Comparison of ENCODE assay signal across 19 cellular contexts in genomic region chr7:42077276-42078135, GRCh38.
A peak's percentile ranks its signal among the peaks of the same experiment; 100 is the strongest.
DNase-seq lines count a peak whose midpoint lies in the region; TF ChIP-seq lines count a peak whose summit lies in the region.
"Had no signal": no experiment of that assay in that cellular context is flagged by ENCODE, and none has a peak within 500 bp of the region (broad histone marks: within the 10 kb centered on the region; RNA-seq: fewer than 3 reads in every experiment).

No MANE protein-coding gene starts in this region.

- H3K36me3 ChIP-seq in endodermal cell (ENCODE audit: control insufficient read depth, insufficient read depth, low read length) = no peaks in the 10 kb centered on the region
- H3K36me3 ChIP-seq in mesodermal cell (ENCODE audit: control insufficient read depth, insufficient read depth, low read length) = peaks cover 18% of the 10 kb centered on the region

- H3K27me3 ChIP-seq in endodermal cell (ENCODE audit: control insufficient read depth, insufficient read depth, low read length, poor library complexity, severe bottlenecking) = no peaks in the 10 kb centered on the region

- no peaks in the 10 kb centered on the region for H3K9me3 Mint-ChIP-seq in endodermal cell
- no peaks in the 10 kb centered on the region for H3K9me3 Mint-ChIP-seq in progenitor cell of endocrine pancreas (ENCODE audit: low read depth)
- H3K9me3 Mint-ChIP-seq: CD8-positive, alpha-beta memory T cell; HFFc6 had no signal

- H3K9me3 ChIP-seq in endodermal cell (ENCODE audit: control insufficient read depth, low read length) (no peaks in the 10 kb centered on the region), mesodermal cell (ENCODE audit: control insufficient read depth, low read length) (no peaks in the 10 kb centered on the region)
- H3K9me3 ChIP-seq: A549 had no signal

- 94 to 100% methylated on average over 4 to 9 of the region's 9 CpGs for WGBS in endodermal cell (ENCODE audit: insufficient coverage in 1 of 2, insufficient read length in 1 of 2), 2 experiments
- WGBS in mesodermal cell (ENCODE audit: insufficient coverage in 2 of 2), 2 experiments = 96 to 99% methylated on average over 3 to 9 of the region's 9 CpGs

- H3K27me3 Mint-ChIP-seq in endodermal cell (ENCODE audit: insufficient read depth) = peaks cover 65% of the 10 kb centered on the region
- peaks cover 91% of the 10 kb centered on the region for H3K27me3 Mint-ChIP-seq in progenitor cell of endocrine pancreas

- H3K36me3 Mint-ChIP-seq in endodermal cell (ENCODE audit: low read depth) = no peaks in the 10 kb centered on the region
- H3K36me3 Mint-ChIP-seq in progenitor cell of endocrine pancreas (ENCODE audit: insufficient read depth) = no peaks in the 10 kb centered on the region
- H3K36me3 Mint-ChIP-seq: CD8-positive, alpha-beta memory T cell had no signal

- no peak overlapping the region for H3K27ac Mint-ChIP-seq in endodermal cell
- peak overlapping the region; percentile 24 for H3K27ac Mint-ChIP-seq in progenitor cell of endocrine pancreas
- H3K27ac Mint-ChIP-seq: CD8-positive, alpha-beta memory T cell; HFFc6 had no signal

- H3K4me3 Mint-ChIP-seq in endodermal cell (no peak overlapping the region), progenitor cell of endocrine pancreas (ENCODE audit: low read depth) (no peak overlapping the region)
- H3K4me3 Mint-ChIP-seq: CD8-positive, alpha-beta memory T cell; HFFc6 had no signal

- no peak for TF ChIP-seq CTCF in endodermal cell (conservative IDR thresholded peaks at IDR 0.05)
- no peak for TF ChIP-seq CTCF in progenitor cell of endocrine pancreas (IDR thresholded peaks at IDR 0.05; ENCODE audit: unreplicated experiment)

- peak; percentile 27 for DNase-seq in RPMI7951 (ENCODE audit: low read depth)
- no peak for DNase-seq in endodermal cell
- DNase-seq in progenitor cell of endocrine pancreas (ENCODE audit: low spot score, unreplicated experiment) = no peak
- no peak for DNase-seq in HPDE6-E6E7 (ENCODE audit: extremely low spot score)
- no peak for DNase-seq in DMS114 treated with DMSO at 0.1 percent for 48 hours (lab: John Stamatoyannopoulos, UW; ENCODE audit: unreplicated experiment)
- no peak for DNase-seq in H4 (ENCODE audit: low spot score)
- DNase-seq: C1 segment of cervical spinal cord; CD8-positive, alpha-beta memory T cell; DMS79; NCI-H1417 treated with DMSO at 0.1 percent for 48 hours; NCI-H187 treated with DMSO at 0.1 percent for 48 hours; NCI-H2227 treated with DMSO at 0.1 percent for 48 hours; NCI-H510A treated with DMSO at 0.1 percent for 48 hours; NCI-H774; OCI-M1; SIG-M5 had no signal

- H3K4me1 Mint-ChIP-seq in endodermal cell (no peaks in the 10 kb centered on the region), progenitor cell of endocrine pancreas (ENCODE audit: low read depth) (peaks cover 6% of the 10 kb centered on the region)
- H3K4me1 Mint-ChIP-seq: CD8-positive, alpha-beta memory T cell had no signal

- H3K27ac ChIP-seq in endodermal cell (ENCODE audit: low read depth, low read length) = peak overlapping the region; percentile 50
- peak overlapping the region; percentile 41 for H3K27ac ChIP-seq in mesodermal cell (ENCODE audit: low read depth, low read length, severe bottlenecking)
- H3K27ac ChIP-seq: A549 had no signal

- H3K4me1 ChIP-seq in endodermal cell (ENCODE audit: control insufficient read depth, insufficient read depth, low read length) = no peaks in the 10 kb centered on the region
- H3K4me1 ChIP-seq in mesodermal cell (ENCODE audit: control insufficient read depth, insufficient read depth, low read length, poor library complexity, severe bottlenecking) = peaks cover 21% of the 10 kb centered on the region
- H3K4me1 ChIP-seq: A549 had no signal

- no peak overlapping the region for H3K4me3 ChIP-seq in endodermal cell (ENCODE audit: low read length)
- H3K4me3 ChIP-seq in mesodermal cell (ENCODE audit: extremely low read depth, insufficient read depth, low read length, poor library complexity, severe bottlenecking) = no peak overlapping the region
- H3K4me3 ChIP-seq: A549 had no signal

- H3K9ac ChIP-seq in endodermal cell (ENCODE audit: extremely low read depth, low read length, poor library complexity, severe bottlenecking) = no peak overlapping the region
